11 cellular contexts compared by ENCODE assay signal in genomic region chr6:25660512-25660911, GRCh38. TPM values are rescaled to one million over a fixed set of nuclear protein-coding genes. Genes with fewer than 3 reads are reported as not detected.
DNase-seq lines count a peak whose midpoint lies in the region; ATAC-seq and TF ChIP-seq lines count a peak whose summit lies in the region.
"Had no signal": no experiment of that assay in that cellular context is flagged by ENCODE, and none has a peak within 500 bp of the region (broad histone marks: within the 10 kb centered on the region; RNA-seq: fewer than 3 reads in every experiment).

No MANE protein-coding gene starts in this region.

- H3K27ac ChIP-seq in osteoblast (ENCODE audit: low read depth, low read length) (no peak overlapping the region), caudate nucleus (ENCODE audit: low read depth, low read length) (no peak overlapping the region)
- H3K27ac ChIP-seq: SK-N-MC had no signal

- ATAC-seq in activated naive CD4-positive, alpha-beta T cell treated with anti-CD3 and anti-CD28 coated beads, Interleukin-2, amount 50 U/mL, for 72 hours: peak; percentile 93 to 99
- ATAC-seq in effector memory CD8-positive, alpha-beta T cell (replicated peaks): no peak
- no peak for ATAC-seq in Right ventricle myocardium inferior

- no peaks in the 10 kb centered on the region for H3K27me3 ChIP-seq in osteoblast (ENCODE audit: insufficient read depth, low read length)

- DNase-seq in EH (ENCODE audit: low read depth) (peak; percentile 58), M059J (ENCODE audit: low read depth) (peak; percentile 77), osteoblast (ENCODE audit: insufficient read length, low spot score, missing footprints) (peak; percentile 65), caudate nucleus (lab: John Stamatoyannopoulos, UW) (no peak), GM10266 (ENCODE audit: extremely low spot score) (no peak), Right ventricle myocardium inferior (ENCODE audit: missing footprints) (no peak)
- peak in 1 of 2 donors; percentile 35 for DNase-seq in activated naive CD4-positive, alpha-beta T cell treated with anti-CD3 and anti-CD28 coated beads, Interleukin-2, amount 50 U/mL, for 72 hours (ENCODE audit: low spot score in 2 of 2)
- DNase-seq in effector memory CD8-positive, alpha-beta T cell: no peak

- H3K9me3 ChIP-seq in osteoblast (ENCODE audit: low read depth, low read length): no peaks in the 10 kb centered on the region

- no peak overlapping the region for H3K4me3 ChIP-seq in osteoblast (ENCODE audit: insufficient read depth, low read length)
- H3K4me3 ChIP-seq: SK-N-MC had no signal

- H3K27me3 Mint-ChIP-seq in effector memory CD8-positive, alpha-beta T cell: peaks cover 28 to 42% of the 10 kb centered on the region in 2 donors

- TF ChIP-seq CTCF in osteoblast (IDR thresholded peaks at IDR 0.05; ENCODE audit: extremely low read depth, low read depth, low read length) (no peak), GM10266 (IDR thresholded peaks at IDR 0.05; ENCODE audit: control insufficient read depth, insufficient read depth, low read depth, missing control alignments) (no peak)

- no peak overlapping the region for H3K4me2 ChIP-seq in osteoblast (ENCODE audit: insufficient read depth, low read length)

- no peaks in the 10 kb centered on the region for H3K36me3 ChIP-seq in osteoblast (ENCODE audit: insufficient read depth, low read length)

- no peaks in the 10 kb centered on the region for H3K4me1 Mint-ChIP-seq in effector memory CD8-positive, alpha-beta T cell (ENCODE audit: low read depth in 2 of 2)
- H3K4me1 Mint-ChIP-seq: central memory CD8-positive, alpha-beta T cell had no signal

- no peaks in the 10 kb centered on the region for H3K9me3 Mint-ChIP-seq in activated naive CD4-positive, alpha-beta T cell treated with anti-CD3 and anti-CD28 coated beads, Interleukin-2, amount 50 U/mL, for 72 hours
- H3K9me3 Mint-ChIP-seq in effector memory CD8-positive, alpha-beta T cell: no peaks in the 10 kb centered on the region
- H3K9me3 Mint-ChIP-seq: central memory CD8-positive, alpha-beta T cell had no signal

- H3K79me2 ChIP-seq in osteoblast (ENCODE audit: insufficient read depth, low read length): no peaks in the 10 kb centered on the region

- intact Hi-C loops in Right ventricle myocardium inferior (cut with DNase I): no loop called here

- no peak overlapping the region for H3K4me3 Mint-ChIP-seq in effector memory CD8-positive, alpha-beta T cell
- H3K4me3 Mint-ChIP-seq: central memory CD8-positive, alpha-beta T cell had no signal

- H3K36me3 Mint-ChIP-seq in activated naive CD4-positive, alpha-beta T cell treated with anti-CD3 and anti-CD28 coated beads, Interleukin-2, amount 50 U/mL, for 72 hours: no peaks in the 10 kb centered on the region
- H3K36me3 Mint-ChIP-seq in effector memory CD8-positive, alpha-beta T cell (ENCODE audit: insufficient read depth): no peaks in the 10 kb centered on the region

- no peaks in the 10 kb centered on the region for H4K20me1 ChIP-seq in osteoblast (ENCODE audit: insufficient read depth, low read length)

- no peak overlapping the region for H3K27ac Mint-ChIP-seq in activated naive CD4-positive, alpha-beta T cell treated with anti-CD3 and anti-CD28 coated beads, Interleukin-2, amount 50 U/mL, for 72 hours
- H3K27ac Mint-ChIP-seq in effector memory CD8-positive, alpha-beta T cell: no peak overlapping the region

- H3K4me1 ChIP-seq in osteoblast (ENCODE audit: insufficient read depth, low read length): no peaks in the 10 kb centered on the region

- no peak overlapping the region for H2AFZ ChIP-seq in osteoblast (ENCODE audit: low read length)

RNA-seq across cellular contexts. Expression of gene SCGN, which starts 8.5 kb away (rescaled TPM):
- total RNA-seq in M059J (2014; rRNA removed; shearing (Covaris generic)): not detected in 2 replicates
- not detected for total RNA-seq in activated naive CD4-positive, alpha-beta T cell treated with anti-CD3 and anti-CD28 coated beads, Interleukin-2, amount 50 U/mL, for 72 hours
- total RNA-seq in osteoblast (not detected in 2 replicates), Right ventricle myocardium inferior (1.2 TPM)
- total RNA-seq: lung microvascular endothelial cell had no signal

Comparison
In these comparisons a context has a peak if more than half of its experiments do, and no peak if none do; other contexts are left out.
1. DNase-seq: peak in EH (single experiment), M059J (single experiment) and osteoblast (single experiment); none in effector memory CD8-positive, alpha-beta T cell (0 of 3), caudate nucleus (0 of 61), GM10266 (single experiment) and Right ventricle myocardium inferior (single experiment).
2. ATAC-seq: peak in activated naive CD4-positive, alpha-beta T cell treated with anti-CD3 and anti-CD28 coated beads, Interleukin-2, amount 50 U/mL, for 72 hours (2 of 2); none in effector memory CD8-positive, alpha-beta T cell (single experiment) and Right ventricle myocardium inferior (single experiment).